8 cellular contexts compared by ENCODE assay signal in the genomic region with DNA sequence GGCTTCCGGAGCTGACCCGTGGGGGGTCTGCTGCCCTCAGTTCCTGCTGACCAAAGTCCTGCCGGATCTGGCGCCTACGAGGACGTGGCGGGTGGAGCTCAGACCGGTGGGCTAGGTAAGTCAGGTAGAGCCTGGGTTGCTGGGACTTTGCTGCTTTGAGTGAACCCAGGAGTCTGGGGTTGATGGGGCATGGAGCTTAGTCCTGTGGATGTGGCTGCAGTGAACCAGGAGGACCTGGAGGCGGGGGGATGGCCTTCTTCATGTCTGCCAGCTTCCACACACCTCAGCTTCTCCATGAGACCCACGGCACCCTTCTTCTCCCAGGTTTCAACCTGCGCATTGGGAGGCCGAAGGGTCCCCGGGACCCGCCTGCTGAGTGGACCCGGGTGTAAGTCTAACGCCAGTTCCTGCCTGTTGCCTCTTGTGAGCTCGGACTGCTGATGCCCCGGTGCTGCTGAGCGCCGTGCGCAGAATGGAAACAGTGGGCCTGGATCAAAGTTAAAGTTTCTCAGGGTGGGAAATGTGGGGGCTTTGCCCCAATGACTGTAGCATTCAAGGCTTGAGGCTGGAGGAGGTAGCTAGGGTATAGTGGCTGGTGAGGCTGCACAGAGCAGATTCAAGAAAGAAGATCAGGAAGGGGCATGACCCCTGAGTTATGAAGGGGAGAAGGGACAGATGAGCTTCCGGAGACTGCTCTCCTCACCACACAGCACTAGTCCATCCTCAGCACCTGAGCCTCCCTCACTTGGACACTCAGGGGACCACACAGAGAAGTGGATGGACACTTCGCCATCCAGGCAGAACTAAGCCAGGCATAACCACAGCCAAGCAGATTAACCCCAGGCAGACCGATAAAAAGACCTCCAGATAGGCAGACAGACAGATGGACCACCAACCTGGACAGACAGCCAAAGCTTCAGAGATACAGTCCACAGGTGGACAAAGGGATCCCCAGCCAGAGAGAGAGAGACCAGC. TPM values are rescaled to one million over a fixed set of nuclear protein-coding genes. Genes with fewer than 3 reads are reported as not detected.
DNase-seq lines count a peak whose midpoint lies in the region; ATAC-seq and TF ChIP-seq lines count a peak whose summit lies in the region.

No MANE protein-coding gene starts in this region.

- intact Hi-C loops in sigmoid colon (cut with DNase I) = loop anchor here (1.0 to 5.0 kb wide), 3 partner anchors 17 to 191 kb away; partner anchors contain the start of genes MZT2B, PTPN18 and SMPD4
- intact Hi-C loops in left colon (cut with DNase I, micrococcal nuclease) = no loop called here

- H3K4me1 ChIP-seq in RWPE2 (ENCODE audit: insufficient read depth, poor library complexity, severe bottlenecking) (no peaks in the 10 kb centered on the region), sigmoid colon (peaks cover 0 to 33% (median 27%) of the 10 kb centered on the region in 4 donors)

- TF ChIP-seq EP300 in sigmoid colon (IDR thresholded peaks at IDR 0.05) = no peak

- H3K27me3 Mint-ChIP-seq in activated CD8-positive, alpha-beta memory T cell treated with anti-CD3 and anti-CD28 coated beads, Interleukin-2, amount 10 ng/mL, durations not matched to agents 7 days and 5 days = no peaks in the 10 kb centered on the region

- CTCF ChIA-PET in activated CD8-positive, alpha-beta memory T cell treated with anti-CD3 and anti-CD28 coated beads, Interleukin-2, amount 10 ng/mL, durations not matched to agents 7 days and 5 days (lab: Charles Lee) = interaction anchor here (1.0 to 1.8 kb wide), 5 partner anchors 10 to 192 kb away, joined by 3 to 24 read pairs (median 5); partner anchors contain the start of genes IMP4 and SMPD4

- TF ChIP-seq CTCF in RWPE2 (IDR thresholded peaks at IDR 0.05; ENCODE audit: poor library complexity, severe bottlenecking) (peak; percentile 51), fibroblast of pulmonary artery (IDR thresholded peaks at IDR 0.05; ENCODE audit: low read length, missing control alignments) (no peak), sigmoid colon (IDR thresholded peaks at IDR 0.05) (no peak)

- H3K36me3 ChIP-seq in RWPE2 (ENCODE audit: low read depth) (peaks cover 17% of the 10 kb centered on the region; the same call in 1 of the 2 replicates), sigmoid colon (peaks cover 0 to 18% (median 7%) of the 10 kb centered on the region in 4 donors)

- peak; percentile 5 for ATAC-seq in activated CD8-positive, alpha-beta memory T cell treated with anti-CD3 and anti-CD28 coated beads, Interleukin-2, amount 10 ng/mL, durations not matched to agents 7 days and 5 days
- peak; percentile 22 for ATAC-seq in RWPE2 (ENCODE audit: low read depth)
- ATAC-seq in left colon = no peak

- 52 to 54% methylated on average over 24 of the region's 24 CpGs for WGBS in sigmoid colon, 2 donors

- no peaks in the 10 kb centered on the region for H3K9me3 Mint-ChIP-seq in activated CD8-positive, alpha-beta memory T cell treated with anti-CD3 and anti-CD28 coated beads, Interleukin-2, amount 10 ng/mL, durations not matched to agents 7 days and 5 days (ENCODE audit: low read depth)

- H3K4me1 Mint-ChIP-seq in activated CD8-positive, alpha-beta memory T cell treated with anti-CD3 and anti-CD28 coated beads, Interleukin-2, amount 10 ng/mL, durations not matched to agents 7 days and 5 days = peaks cover 69% of the 10 kb centered on the region

- peaks cover 44% of the 10 kb centered on the region for H3K36me3 Mint-ChIP-seq in activated CD8-positive, alpha-beta memory T cell treated with anti-CD3 and anti-CD28 coated beads, Interleukin-2, amount 10 ng/mL, durations not matched to agents 7 days and 5 days

- H3K27ac ChIP-seq in RWPE2 (ENCODE audit: poor library complexity, severe bottlenecking) = peak overlapping the region; percentile 45
- H3K27ac ChIP-seq in sigmoid colon = peak overlapping the region; percentile 82 to 95 (median 88)

- no peak for DNase-seq in activated CD8-positive, alpha-beta memory T cell treated with anti-CD3 and anti-CD28 coated beads, Interleukin-2, amount 10 ng/mL, durations not matched to agents 7 days and 5 days
- no peak for DNase-seq in activated CD8-positive, alpha-beta memory T cell treated with anti-CD3 and anti-CD28 coated beads for 24 hours
- DNase-seq in RWPE2 (ENCODE audit: low spot score) (no peak), fibroblast of pulmonary artery (ENCODE audit: low read depth) (no peak), sigmoid colon (peak; percentile 45), GDM1 (lab: John Stamatoyannopoulos, UW) (no peak), left colon (no peak)
- DNase-seq in effector CD4-positive, alpha-beta T cell = no peak

- no peak for TF ChIP-seq POLR2A in sigmoid colon (IDR thresholded peaks at IDR 0.05)

- peak overlapping the region; percentile 96 for H3K4me3 Mint-ChIP-seq in activated CD8-positive, alpha-beta memory T cell treated with anti-CD3 and anti-CD28 coated beads, Interleukin-2, amount 10 ng/mL, durations not matched to agents 7 days and 5 days

- no peaks in the 10 kb centered on the region for H3K27me3 ChIP-seq in RWPE2 (ENCODE audit: insufficient read depth, poor library complexity, severe bottlenecking)
- H3K27me3 ChIP-seq in sigmoid colon = no peaks in the 10 kb centered on the region

- peak overlapping the region; percentile 66 for H3K4me3 ChIP-seq in RWPE2 (ENCODE audit: severe bottlenecking)
- H3K4me3 ChIP-seq in fibroblast of pulmonary artery (replicated peaks; ENCODE audit: low read depth, low read length) = peak overlapping the region; percentile 75
- H3K4me3 ChIP-seq in sigmoid colon = peak overlapping the region; percentile 59 to 97 (median 79)

- no peaks in the 10 kb centered on the region for H3K9me3 ChIP-seq in RWPE2 (ENCODE audit: severe bottlenecking)
- H3K9me3 ChIP-seq in sigmoid colon = no peaks in the 10 kb centered on the region

- peak overlapping the region; percentile 84 for H3K27ac Mint-ChIP-seq in activated CD8-positive, alpha-beta memory T cell treated with anti-CD3 and anti-CD28 coated beads, Interleukin-2, amount 10 ng/mL, durations not matched to agents 7 days and 5 days

RNA-seq across cellular contexts. Expression of gene PTPN18, which starts 17.3 kb away (rescaled TPM):
- total RNA-seq in activated CD8-positive, alpha-beta memory T cell treated with anti-CD3 and anti-CD28 coated beads, Interleukin-2, amount 10 ng/mL, durations not matched to agents 7 days and 5 days = 10 to 100 TPM; 82.3 to 90.5 TPM
- 10 to 100 TPM; 30.0 to 39.2 (median 37.4) TPM for total RNA-seq in sigmoid colon
- polyA plus RNA-seq in sigmoid colon = 100 to 1,000 TPM in 1 of 3 donors, 10 to 100 TPM in 2; 49.7 to 113 (median 55.3) TPM
- total RNA-seq in left colon = 100 to 1,000 TPM; 112 to 168 TPM

RNA-seq across cellular contexts. Expression of gene IMP4, which starts 30.4 kb away (rescaled TPM):
- total RNA-seq in activated CD8-positive, alpha-beta memory T cell treated with anti-CD3 and anti-CD28 coated beads, Interleukin-2, amount 10 ng/mL, durations not matched to agents 7 days and 5 days = 100 to 1,000 TPM in 1 of 2 experiments, 10 to 100 TPM in 1; 85.8 to 115 TPM
- total RNA-seq in sigmoid colon = 100 to 1,000 TPM in 1 of 4 donors, 10 to 100 TPM in 3; 71.2 to 130 (median 81.2) TPM
- polyA plus RNA-seq in sigmoid colon = 10 to 100 TPM; 48.0 to 85.0 (median 51.3) TPM
- 10 to 100 TPM; 60.7 to 74.8 TPM for total RNA-seq in left colon
